Comparison of ENCODE assay signal across 8 cellular contexts in genomic region chr2:200306719-200306968, GRCh38. TPM values are rescaled to one million over a fixed set of nuclear protein-coding genes. Genes with fewer than 3 reads are reported as not detected.
DNase-seq lines count a peak whose midpoint lies in the region; ATAC-seq, FAIRE-seq and TF ChIP-seq lines count a peak whose summit lies in the region.

No MANE protein-coding gene starts in this region.

- H3K36me3 ChIP-seq in RWPE2 (ENCODE audit: low read depth) (no peaks in the 10 kb centered on the region), testis (ENCODE audit: low read depth, missing control alignments) (no peaks in the 10 kb centered on the region)

- H3K9me3 ChIP-seq in RWPE2 (ENCODE audit: severe bottlenecking) = no peaks in the 10 kb centered on the region
- no peaks in the 10 kb centered on the region for H3K9me3 ChIP-seq in testis

- H3K27me3 ChIP-seq in RWPE2 (ENCODE audit: insufficient read depth, poor library complexity, severe bottlenecking) = no peaks in the 10 kb centered on the region
- H3K27me3 ChIP-seq in testis = no peaks in the 10 kb centered on the region

- H3K4me1 ChIP-seq in RWPE2 (ENCODE audit: insufficient read depth, poor library complexity, severe bottlenecking) (peaks cover 53% of the 10 kb centered on the region), testis (peaks cover 9% of the 10 kb centered on the region)

- TF ChIP-seq POLR2A in testis (IDR thresholded peaks at IDR 0.05) = no peak

- TF ChIP-seq CTCF in HFF-Myc (IDR thresholded peaks at IDR 0.05; ENCODE audit: low read depth, low read length, missing control alignments) (no peak), RWPE2 (IDR thresholded peaks at IDR 0.05; ENCODE audit: poor library complexity, severe bottlenecking) (no peak), testis (IDR thresholded peaks at IDR 0.05) (no peak)

- H3K4me3 ChIP-seq in HFF-Myc (replicated peaks; ENCODE audit: low read depth, low read length) = peak overlapping the region; percentile 71
- H3K4me3 ChIP-seq in RWPE2 (ENCODE audit: severe bottlenecking) = peak overlapping the region; percentile 85
- peak overlapping the region; percentile 84 for H3K4me3 ChIP-seq in iPS-11a (ENCODE audit: low read depth, low read length)
- peak overlapping the region; percentile 79 to 89 for H3K4me3 ChIP-seq in testis

- ATAC-seq in GM18873 (IDR thresholded peaks at IDR 0.05; ENCODE audit: low FRiP score, unreplicated experiment) (peak; percentile 37), RWPE2 (ENCODE audit: low read depth) (peak; percentile 32)

- intact Hi-C loops in testis (cut with DNase I; ENCODE audit: low total_unique reads) = loop anchor here (10.0 kb wide), 1 partner anchor 168 kb away; no protein-coding TSS in a partner anchor

- no peak for DNase-seq in HFF-Myc (ENCODE audit: extremely low read depth, low read depth)
- DNase-seq in RWPE2 (ENCODE audit: low spot score) = no peak
- no peak for DNase-seq in testis
- no peak for DNase-seq in HTR-8/SVneo (ENCODE audit: insufficient read length, low spot score)
- no peak for DNase-seq in NCI-H524 treated with DMSO at 0.1 percent for 48 hours (lab: John Stamatoyannopoulos, UW)
- DNase-seq in mesenteric fat pad (ENCODE audit: low spot score) = no peak

- peak overlapping the region; percentile 87 for H3K27ac ChIP-seq in RWPE2 (ENCODE audit: poor library complexity, severe bottlenecking)
- H3K27ac ChIP-seq in testis = peak overlapping the region; percentile 67 to 94

- WGBS in testis, 2 donors = 0% methylated on average over 22 of the region's 39 CpGs; no CpG with 5 or more reads in 1 of the 2 donors

- FAIRE-seq in HTR-8/SVneo (lab: Jason Lieb, UNC) = no peak

RNA-seq across cellular contexts. Expression of gene SPATS2L, which starts 0.2 kb away (rescaled TPM):
- total RNA-seq in testis (10 to 100 TPM; 49.7 to 52.9 TPM), mesenteric fat pad (81.3 TPM)
- 67.6 TPM for polyA plus RNA-seq in testis (ENCODE audit: insufficient read depth, low read depth, low replicate concordance)
